Comparison of ENCODE assay signal across 1 cellular context in the genomic region with DNA sequence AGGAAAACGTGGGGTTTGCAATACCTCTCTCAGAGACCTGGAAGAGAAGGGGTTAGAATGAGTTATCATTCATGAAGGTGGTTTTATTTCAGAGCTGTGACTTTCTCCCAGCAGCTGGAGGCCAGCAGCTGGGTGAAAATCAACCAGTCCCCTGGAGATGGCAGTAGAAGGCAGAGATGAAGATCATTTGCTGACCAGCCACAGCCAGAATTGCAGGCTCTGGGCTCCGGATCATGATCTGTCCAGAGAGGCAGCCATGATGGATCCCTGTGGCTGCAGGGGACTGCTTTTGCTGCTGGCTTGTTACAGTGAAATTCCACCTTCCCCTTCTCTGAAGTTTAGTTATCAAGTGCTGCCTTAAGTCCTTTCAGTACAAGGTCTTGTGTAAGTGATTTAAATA.
TF ChIP-seq lines count a peak whose summit lies in the region.

No MANE protein-coding gene starts in this region.

TF ChIP-seq in GM12878, 131 proteins besides CTCF, POLR2A, EP300 and RAD21 (continued from another document):
- TF ChIP-seq, protein P1, sequence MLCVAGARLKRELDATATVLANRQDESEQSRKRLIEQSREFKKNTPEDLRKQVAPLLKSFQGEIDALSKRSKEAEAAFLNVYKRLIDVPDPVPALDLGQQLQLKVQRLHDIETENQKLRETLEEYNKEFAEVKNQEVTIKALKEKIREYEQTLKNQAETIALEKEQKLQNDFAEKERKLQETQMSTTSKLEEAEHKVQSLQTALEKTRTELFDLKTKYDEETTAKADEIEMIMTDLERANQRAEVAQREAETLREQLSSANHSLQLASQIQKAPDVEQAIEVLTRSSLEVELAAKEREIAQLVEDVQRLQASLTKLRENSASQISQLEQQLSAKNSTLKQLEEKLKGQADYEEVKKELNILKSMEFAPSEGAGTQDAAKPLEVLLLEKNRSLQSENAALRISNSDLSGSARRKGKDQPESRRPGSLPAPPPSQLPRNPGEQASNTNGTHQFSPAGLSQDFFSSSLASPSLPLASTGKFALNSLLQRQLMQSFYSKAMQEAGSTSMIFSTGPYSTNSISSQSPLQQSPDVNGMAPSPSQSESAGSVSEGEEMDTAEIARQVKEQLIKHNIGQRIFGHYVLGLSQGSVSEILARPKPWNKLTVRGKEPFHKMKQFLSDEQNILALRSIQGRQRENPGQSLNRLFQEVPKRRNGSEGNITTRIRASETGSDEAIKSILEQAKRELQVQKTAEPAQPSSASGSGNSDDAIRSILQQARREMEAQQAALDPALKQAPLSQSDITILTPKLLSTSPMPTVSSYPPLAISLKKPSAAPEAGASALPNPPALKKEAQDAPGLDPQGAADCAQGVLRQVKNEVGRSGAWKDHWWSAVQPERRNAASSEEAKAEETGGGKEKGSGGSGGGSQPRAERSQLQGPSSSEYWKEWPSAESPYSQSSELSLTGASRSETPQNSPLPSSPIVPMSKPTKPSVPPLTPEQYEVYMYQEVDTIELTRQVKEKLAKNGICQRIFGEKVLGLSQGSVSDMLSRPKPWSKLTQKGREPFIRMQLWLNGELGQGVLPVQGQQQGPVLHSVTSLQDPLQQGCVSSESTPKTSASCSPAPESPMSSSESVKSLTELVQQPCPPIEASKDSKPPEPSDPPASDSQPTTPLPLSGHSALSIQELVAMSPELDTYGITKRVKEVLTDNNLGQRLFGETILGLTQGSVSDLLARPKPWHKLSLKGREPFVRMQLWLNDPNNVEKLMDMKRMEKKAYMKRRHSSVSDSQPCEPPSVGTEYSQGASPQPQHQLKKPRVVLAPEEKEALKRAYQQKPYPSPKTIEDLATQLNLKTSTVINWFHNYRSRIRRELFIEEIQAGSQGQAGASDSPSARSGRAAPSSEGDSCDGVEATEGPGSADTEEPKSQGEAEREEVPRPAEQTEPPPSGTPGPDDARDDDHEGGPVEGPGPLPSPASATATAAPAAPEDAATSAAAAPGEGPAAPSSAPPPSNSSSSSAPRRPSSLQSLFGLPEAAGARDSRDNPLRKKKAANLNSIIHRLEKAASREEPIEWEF (IDR thresholded peaks at IDR 0.05; ENCODE audit: insufficient replicate concordance, low read depth, low read length) = no peak
- no peak for TF ChIP-seq ZNF384 (IDR thresholded peaks at IDR 0.05; ENCODE audit: borderline replicate concordance, low read depth, low read length)
- TF ChIP-seq EZH2 (IDR thresholded peaks at IDR 0.05; ENCODE audit: borderline replicate concordance, control insufficient read depth, low read depth, low read length) = no peak
- no peak for TF ChIP-seq MEF2B (IDR thresholded peaks at IDR 0.05; ENCODE audit: partially characterized antibody, poor library complexity, severe bottlenecking)
- TF ChIP-seq, protein P2, sequence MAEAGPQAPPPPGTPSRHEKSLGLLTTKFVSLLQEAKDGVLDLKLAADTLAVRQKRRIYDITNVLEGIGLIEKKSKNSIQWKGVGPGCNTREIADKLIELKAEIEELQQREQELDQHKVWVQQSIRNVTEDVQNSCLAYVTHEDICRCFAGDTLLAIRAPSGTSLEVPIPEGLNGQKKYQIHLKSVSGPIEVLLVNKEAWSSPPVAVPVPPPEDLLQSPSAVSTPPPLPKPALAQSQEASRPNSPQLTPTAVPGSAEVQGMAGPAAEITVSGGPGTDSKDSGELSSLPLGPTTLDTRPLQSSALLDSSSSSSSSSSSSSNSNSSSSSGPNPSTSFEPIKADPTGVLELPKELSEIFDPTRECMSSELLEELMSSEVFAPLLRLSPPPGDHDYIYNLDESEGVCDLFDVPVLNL (IDR thresholded peaks at IDR 0.05; ENCODE audit: low read depth, low read length) = no peak
- no peak for TF ChIP-seq MTA3 (IDR thresholded peaks at IDR 0.05; ENCODE audit: borderline replicate concordance, low read length)
- TF ChIP-seq NR2C1 (IDR thresholded peaks at IDR 0.05) = no peak
- TF ChIP-seq, protein P3, sequence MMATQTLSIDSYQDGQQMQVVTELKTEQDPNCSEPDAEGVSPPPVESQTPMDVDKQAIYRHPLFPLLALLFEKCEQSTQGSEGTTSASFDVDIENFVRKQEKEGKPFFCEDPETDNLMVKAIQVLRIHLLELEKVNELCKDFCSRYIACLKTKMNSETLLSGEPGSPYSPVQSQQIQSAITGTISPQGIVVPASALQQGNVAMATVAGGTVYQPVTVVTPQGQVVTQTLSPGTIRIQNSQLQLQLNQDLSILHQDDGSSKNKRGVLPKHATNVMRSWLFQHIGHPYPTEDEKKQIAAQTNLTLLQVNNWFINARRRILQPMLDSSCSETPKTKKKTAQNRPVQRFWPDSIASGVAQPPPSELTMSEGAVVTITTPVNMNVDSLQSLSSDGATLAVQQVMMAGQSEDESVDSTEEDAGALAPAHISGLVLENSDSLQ (IDR thresholded peaks at IDR 0.05) = no peak
- no peak for TF ChIP-seq TAF1 (IDR thresholded peaks at IDR 0.05; ENCODE audit: borderline replicate concordance, low read depth, low read length)
- no peak for TF ChIP-seq PML (IDR thresholded peaks at IDR 0.05; ENCODE audit: low read length)
- TF ChIP-seq TCF3 (IDR thresholded peaks at IDR 0.05; ENCODE audit: borderline replicate concordance, insufficient read depth, low read depth, low read length) = no peak
